1 cellular context compared by ENCODE assay signal in genomic region chr1:13764533-13764932, GRCh38.
TF ChIP-seq lines count a peak whose summit lies in the region.

No MANE protein-coding gene starts in this region.

TF ChIP-seq in H1, 55 proteins besides CTCF, POLR2A, EP300 and RAD21 (continued from another document):
- peak in 1 of 2 experiments; percentile 77; a peak in 2 of 4 replicates for TF ChIP-seq SIN3A (conservative IDR thresholded peaks at IDR 0.05 in 1 of 2, IDR thresholded peaks at IDR 0.05 in 1 of 2; ENCODE audit: low read depth in 1 of 2, low read length in 2 of 2)
- TF ChIP-seq POU5F1 (IDR thresholded peaks at IDR 0.05; ENCODE audit: low read depth, low read length), result no peak
- TF ChIP-seq CEBPB (IDR thresholded peaks at IDR 0.05; ENCODE audit: low read depth, low read length), result peak; percentile 51; the same call in 1 of the 2 replicates
- TF ChIP-seq SRF (IDR thresholded peaks at IDR 0.05; ENCODE audit: low read depth, low read length), result no peak
- no peak for TF ChIP-seq BCL11A (IDR thresholded peaks at IDR 0.05; ENCODE audit: low read depth in 2 of 2, low read length in 2 of 2)
- TF ChIP-seq KDM1A (IDR thresholded peaks at IDR 0.05; ENCODE audit: borderline replicate concordance, low read length), result no peak
- no peak for TF ChIP-seq CREB1 (IDR thresholded peaks at IDR 0.05)
